In genomic region chr11:77994434-77995362, GRCh38 we compare ENCODE assay signal across 8 cellular contexts.
DNase-seq lines count a peak whose midpoint lies in the region; ATAC-seq and TF ChIP-seq lines count a peak whose summit lies in the region.

TSS of gene INTS4 (minus strand) at chr11:77994668. CDS start at chr11:77994643, 25 bp downstream.

- H3K27ac ChIP-seq in C4-2B = peak within 1 kb of the TSS; percentile 52

- DNase-seq in NCI-H748 treated with DMSO at 0.1 percent for 48 hours (lab: John Stamatoyannopoulos, UW) (peak; percentile 93), dedifferentiated amniotic fluid mesenchymal stem cell (ENCODE audit: extremely low spot score) (peak; percentile 100), left kidney (ENCODE audit: low read depth, low spot score) (peak; percentile 100)
- peak; percentile 90 to 96 for DNase-seq in activated CD4-positive, alpha-beta T cell treated with anti-CD3 and anti-CD28 coated beads, Interleukin-2, amount 50 U/mL, for 24 hours (ENCODE audit: low read depth in 1 of 2, low spot score in 1 of 2)
- DNase-seq in stimulated activated CD4-positive, alpha-beta T cell treated with anti-CD3 and anti-CD28 coated beads, Interleukin-2, amount 100 ng/mL, for 24 hours = peak; percentile 97 to 98

- no peak for TF ChIP-seq CTCF in C4-2B (conservative IDR thresholded peaks at IDR 0.05)

- peak; percentile 98 for ATAC-seq in GM19372 (IDR thresholded peaks at IDR 0.05; ENCODE audit: low read depth, unreplicated experiment)
- ATAC-seq in HG03558 (IDR thresholded peaks at IDR 0.05; ENCODE audit: extremely low read depth, unreplicated experiment) = peak; percentile 95

Comparison
In these comparisons a context has a peak if more than half of its experiments do, and no peak if none do; other contexts are left out.
1. Peak in every context shown above with its lines: DNase-seq, ATAC-seq and H3K27ac ChIP-seq.